ENCODE assay signal across 9 cellular contexts in the genomic region with DNA sequence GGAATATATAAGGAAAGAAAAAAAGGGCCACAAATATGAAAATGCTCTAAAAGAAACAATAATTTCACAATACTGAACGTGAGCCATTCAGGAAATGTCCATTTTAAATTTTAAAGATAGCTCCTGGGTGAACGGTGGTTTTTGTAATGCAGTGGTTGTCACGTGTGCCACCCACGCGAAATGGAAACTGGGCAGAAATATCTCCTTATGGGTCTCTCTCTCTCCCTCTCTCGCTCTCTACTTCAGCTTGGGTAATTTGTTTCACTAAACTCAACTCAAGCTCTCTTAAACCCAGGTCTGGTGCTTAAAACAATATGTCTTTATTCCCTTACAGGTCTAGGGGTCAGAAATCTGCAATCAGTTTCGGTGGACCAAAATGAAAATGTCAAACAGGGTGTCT.
DNase-seq lines count a peak whose midpoint lies in the region; ATAC-seq and TF ChIP-seq lines count a peak whose summit lies in the region.
"Had no signal": no experiment of that assay in that cellular context is flagged by ENCODE, and none has a peak within 500 bp of the region (broad histone marks: within the 10 kb centered on the region; RNA-seq: fewer than 3 reads in every experiment).

No MANE protein-coding gene starts in this region.

- peaks cover 94% of the 10 kb centered on the region for H3K27me3 ChIP-seq in HUES48 (ENCODE audit: control insufficient read depth, insufficient read depth, low read length)

- POLR2A ChIA-PET in activated naive CD8-positive, alpha-beta T cell treated with anti-CD3 and anti-CD28 coated beads, Interleukin-2, amount 10 ng/mL, durations not matched to agents 7 days and 5 days (lab: Charles Lee) = interaction anchor here (2.2 kb wide), 1 partner anchor 132 kb away, joined by 6 read pairs; a partner anchor contains a TSS

- H3K9ac ChIP-seq in HUES48 (ENCODE audit: low read depth, low read length) = no peak overlapping the region

- DNase-seq in activated T-cell treated with anti-CD3 and anti-CD28 coated beads, Interleukin-2, amount 50 U/mL, for 1 hour = peak; percentile 35
- DNase-seq in activated T-cell treated with anti-CD3 and anti-CD28 coated beads for 4 hours (no peak), nephron progenitor cell (no peak), NCI-H524 treated with DMSO at 0.1 percent for 48 hours (lab: John Stamatoyannopoulos, UW) (no peak)
- no peak for DNase-seq in activated naive CD8-positive, alpha-beta T cell treated with anti-CD3 and anti-CD28 coated beads, Interleukin-2, amount 10 ng/mL, durations not matched to agents 7 days and 5 days
- no peak for DNase-seq in stimulated activated naive CD8-positive, alpha-beta T cell treated with anti-CD3 and anti-CD28 coated beads, Interleukin-15, Interleukin-2, amounts not matched to agents 100 U/mL and 50 U/mL, for 24 hours
- DNase-seq: spleen had no signal

- no peaks in the 10 kb centered on the region for H3K9me3 Mint-ChIP-seq in activated naive CD8-positive, alpha-beta T cell treated with anti-CD3 and anti-CD28 coated beads, Interleukin-2, amount 10 ng/mL, durations not matched to agents 7 days and 5 days
- H3K9me3 Mint-ChIP-seq in nephron progenitor cell = no peaks in the 10 kb centered on the region

- ATAC-seq in activated naive CD8-positive, alpha-beta T cell treated with anti-CD3 and anti-CD28 coated beads, Interleukin-2, amount 10 ng/mL, durations not matched to agents 7 days and 5 days (ENCODE audit: low read depth) = no peak
- ATAC-seq in stimulated activated naive CD8-positive, alpha-beta T cell treated with anti-CD3 and anti-CD28 coated beads, Interleukin-15, Interleukin-2, amounts not matched to agents 100 U/mL and 50 U/mL, for 24 hours = no peak
- no peak for ATAC-seq in GM18517 (IDR thresholded peaks at IDR 0.05; ENCODE audit: unreplicated experiment)

- H3K27ac ChIP-seq in HUES48 (ENCODE audit: low read depth, low read length) = no peak overlapping the region
- H3K27ac ChIP-seq: spleen had no signal

- peaks cover 3% of the 10 kb centered on the region; the same call in 1 of the 2 replicates for H3K4me1 ChIP-seq in HUES48 (ENCODE audit: control insufficient read depth, insufficient read depth, low read length)

- no peak overlapping the region for H3K27ac Mint-ChIP-seq in activated naive CD8-positive, alpha-beta T cell treated with anti-CD3 and anti-CD28 coated beads, Interleukin-2, amount 10 ng/mL, durations not matched to agents 7 days and 5 days
- H3K27ac Mint-ChIP-seq in nephron progenitor cell = peak overlapping the region; percentile 72

- peaks cover 20% of the 10 kb centered on the region for H3K4me1 Mint-ChIP-seq in activated naive CD8-positive, alpha-beta T cell treated with anti-CD3 and anti-CD28 coated beads, Interleukin-2, amount 10 ng/mL, durations not matched to agents 7 days and 5 days
- peaks cover 53% of the 10 kb centered on the region for H3K4me1 Mint-ChIP-seq in nephron progenitor cell

- H3K36me3 Mint-ChIP-seq in activated naive CD8-positive, alpha-beta T cell treated with anti-CD3 and anti-CD28 coated beads, Interleukin-2, amount 10 ng/mL, durations not matched to agents 7 days and 5 days = no peaks in the 10 kb centered on the region
- H3K36me3 Mint-ChIP-seq in nephron progenitor cell (ENCODE audit: low read depth) = no peaks in the 10 kb centered on the region

- H3K4me3 Mint-ChIP-seq in activated naive CD8-positive, alpha-beta T cell treated with anti-CD3 and anti-CD28 coated beads, Interleukin-2, amount 10 ng/mL, durations not matched to agents 7 days and 5 days = peak overlapping the region; percentile 35
- no peak overlapping the region for H3K4me3 Mint-ChIP-seq in nephron progenitor cell

- H3K9me3 ChIP-seq in HUES48 (ENCODE audit: control insufficient read depth, insufficient read depth, low read length) = no peaks in the 10 kb centered on the region
- H3K9me3 ChIP-seq: spleen had no signal

- peak overlapping the region; percentile 42; the same call in 1 of the 2 replicates for H3K4me3 ChIP-seq in HUES48 (ENCODE audit: low read depth, low read length)
- H3K4me3 ChIP-seq: spleen had no signal

- H3K27me3 Mint-ChIP-seq in activated naive CD8-positive, alpha-beta T cell treated with anti-CD3 and anti-CD28 coated beads, Interleukin-2, amount 10 ng/mL, durations not matched to agents 7 days and 5 days = no peaks in the 10 kb centered on the region
- H3K27me3 Mint-ChIP-seq in nephron progenitor cell (ENCODE audit: low read depth, poor library complexity) = peaks cover 11% of the 10 kb centered on the region

- no peak for TF ChIP-seq CTCF in nephron progenitor cell (IDR thresholded peaks at IDR 0.05)

- no peaks in the 10 kb centered on the region for H3K36me3 ChIP-seq in HUES48 (ENCODE audit: control insufficient read depth, insufficient read depth, low read length)
- H3K36me3 ChIP-seq: spleen had no signal
